Comparison of ENCODE assay signal across 1 cellular context in genomic region chr16:19610200-19610599, GRCh38.
TF ChIP-seq lines count a peak whose summit lies in the region.

No MANE protein-coding gene starts in this region.

TF ChIP-seq in GM12878, 131 proteins besides CTCF, POLR2A, EP300 and RAD21 (continued from another document):
- TF ChIP-seq MLLT1 (IDR thresholded peaks at IDR 0.05): peak; percentile 85
